ENCODE assay signal across 20 cellular contexts in the genomic region with DNA sequence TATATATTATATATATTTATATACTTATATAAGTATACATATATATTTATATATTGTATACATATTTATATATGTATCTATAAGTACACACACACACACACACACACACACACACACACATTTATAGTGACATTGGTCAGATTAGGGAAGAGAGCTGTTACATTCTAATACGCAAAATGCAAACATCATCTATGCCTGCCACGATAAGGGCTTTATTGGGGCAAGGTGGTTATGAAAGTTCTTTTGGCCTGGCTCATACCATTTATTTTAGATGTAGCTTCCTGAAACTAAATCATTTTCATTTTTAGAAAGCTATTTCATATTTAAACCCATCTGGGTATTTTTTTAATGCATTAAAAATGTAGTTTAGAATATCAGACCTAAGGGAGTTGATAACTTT.
DNase-seq lines count a peak whose midpoint lies in the region; ATAC-seq, FAIRE-seq and TF ChIP-seq lines count a peak whose summit lies in the region.
"Had no signal": no experiment of that assay in that cellular context is flagged by ENCODE, and none has a peak within 500 bp of the region (broad histone marks: within the 10 kb centered on the region; RNA-seq: fewer than 3 reads in every experiment).

No MANE protein-coding gene starts in this region.

- peak; percentile 49 for FAIRE-seq in pancreas (lab: Jason Lieb, UNC)
- FAIRE-seq: D721Med, GM12891, GM18507 had no signal

- no peak for DNase-seq in colonic mucosa
- DNase-seq in pancreas: no peak
- no peak for DNase-seq in midbrain (lab: John Stamatoyannopoulos, UW)
- no peak for DNase-seq in DMS 273 treated with DMSO at 0.1 percent for 48 hours (lab: John Stamatoyannopoulos, UW)
- DNase-seq in nucleus accumbens (lab: John Stamatoyannopoulos, UW): no peak
- no peak for DNase-seq in RKO (ENCODE audit: low spot score)
- DNase-seq: CD4-positive, CD25-positive, alpha-beta regulatory T cell; CD8-positive, alpha-beta T cell; DMS53; DMS79 treated with DMSO at 0.1 percent for 48 hours; GF-D8; H9 had no signal

- H3K36me3 ChIP-seq in colonic mucosa: no peaks in the 10 kb centered on the region
- no peaks in the 10 kb centered on the region for H3K36me3 ChIP-seq in pancreas
- no peaks in the 10 kb centered on the region for H3K36me3 ChIP-seq in skeletal muscle tissue (ENCODE audit: control insufficient read depth in 3 of 3, insufficient read depth in 3 of 3, low read length in 3 of 3)

- H3K9me3 ChIP-seq in colonic mucosa (no peaks in the 10 kb centered on the region), pancreas (no peaks in the 10 kb centered on the region), skeletal muscle tissue (ENCODE audit: control insufficient read depth in 3 of 3, low read length in 3 of 3) (no peaks in the 10 kb centered on the region)
- H3K9me3 ChIP-seq: BLaER1 had no signal

- no peaks in the 10 kb centered on the region for H3K4me1 ChIP-seq in colonic mucosa
- H3K4me1 ChIP-seq in pancreas: no peaks in the 10 kb centered on the region
- peaks cover 7 to 18% (median 10%) of the 10 kb centered on the region in 3 donors for H3K4me1 ChIP-seq in skeletal muscle tissue (ENCODE audit: control insufficient read depth in 3 of 3, insufficient read depth in 3 of 3, low read length in 3 of 3)
- H3K4me1 ChIP-seq: BLaER1 had no signal

- intact Hi-C loops in colonic mucosa (cut with DNase I) (no loop called here), pancreas (cut with DNase I) (no loop called here)

- TF ChIP-seq CTCF in colonic mucosa (IDR thresholded peaks at IDR 0.05) (no peak), pancreas (IDR thresholded peaks at IDR 0.05) (no peak)

- peak overlapping the region; percentile 51 for H3K27ac ChIP-seq in colonic mucosa
- H3K27ac ChIP-seq in pancreas: no peak overlapping the region
- H3K27ac ChIP-seq in skeletal muscle tissue (ENCODE audit: low read depth, low read length): peak overlapping the region; percentile 50
- H3K27ac ChIP-seq: BLaER1, C4-2B had no signal

- no peak overlapping the region for H3K9ac ChIP-seq in colonic mucosa (ENCODE audit: low read depth in 2 of 2, low read length in 2 of 2)
- H3K9ac ChIP-seq in skeletal muscle tissue (ENCODE audit: low read depth in 1 of 3, low read length in 3 of 3): no peak overlapping the region
- H3K9ac ChIP-seq: BLaER1 had no signal

- ATAC-seq in pancreas: no peak
- ATAC-seq: CD8-positive, alpha-beta T cell; GM23338; HCT116 had no signal

- no peak overlapping the region for H3K4me3 ChIP-seq in colonic mucosa
- no peak overlapping the region for H3K4me3 ChIP-seq in pancreas
- no peak overlapping the region for H3K4me3 ChIP-seq in skeletal muscle tissue (ENCODE audit: low read length in 3 of 3)
- H3K4me3 ChIP-seq: BLaER1, GM23338 had no signal

- H3K27me3 ChIP-seq in colonic mucosa (no peaks in the 10 kb centered on the region), pancreas (no peaks in the 10 kb centered on the region), skeletal muscle tissue (ENCODE audit: control insufficient read depth in 3 of 3, insufficient read depth in 3 of 3, low read length in 3 of 3) (no peaks in the 10 kb centered on the region)
- H3K27me3 ChIP-seq: BLaER1 had no signal

- 82 to 89% methylated on average over 2 of the region's 2 CpGs for WGBS in pancreas, 2 donors

Comparison
In these comparisons a context has a peak if more than half of its experiments do, and no peak if none do; other contexts are left out.
1. H3K27ac ChIP-seq: peak in colonic mucosa (single experiment) and skeletal muscle tissue (single experiment); none in pancreas (0 of 4).